Comparison of ENCODE assay signal across 16 cellular contexts in genomic region chr19:49657493-49658138, GRCh38. TPM values are rescaled to one million over a fixed set of nuclear protein-coding genes. Genes with fewer than 3 reads are reported as not detected.
DNase-seq lines count a peak whose midpoint lies in the region; ATAC-seq and TF ChIP-seq lines count a peak whose summit lies in the region.
"Had no signal": no experiment of that assay in that cellular context is flagged by ENCODE, and none has a peak within 500 bp of the region (broad histone marks: within the 10 kb centered on the region; RNA-seq: fewer than 3 reads in every experiment).

No MANE protein-coding gene starts in this region.

- H3K9me3 ChIP-seq in H9 (ENCODE audit: control insufficient read depth, low read depth, low read length): no peaks in the 10 kb centered on the region
- H3K9me3 ChIP-seq: Peyer's patch had no signal

- no peak overlapping the region for H3K56ac ChIP-seq in H9 (ENCODE audit: insufficient read length, low read depth, low read length)

- no peak overlapping the region for H3K4me3 Mint-ChIP-seq in activated naive CD4-positive, alpha-beta T cell treated with anti-CD3 and anti-CD28 coated beads, Interleukin-2, amount 50 U/mL, for 24 hours
- no peak overlapping the region; a peak in 1 of 5 replicates for H3K4me3 Mint-ChIP-seq in H9
- H3K4me3 Mint-ChIP-seq in dendritic cell treated with granulocyte-macrophage colony-stimulating factor and Interleukin-4, amounts not matched to agents 40 ng/mL and 50 ng/mL, for 4 days: no peak overlapping the region
- H3K4me3 Mint-ChIP-seq in stimulated activated effector memory CD8-positive, alpha-beta T cell treated with anti-CD3 and anti-CD28 coated beads, Interleukin-12 subunit alpha, Interleukin-12 subunit beta, amount 100 ng/mL, for 72 hours: no peak overlapping the region
- no peak overlapping the region for H3K4me3 Mint-ChIP-seq in activated T-helper 17 cell treated with anti-CD3 and anti-CD28 coated beads, Interleukin-2, amount 50 U/mL, for 72 hours

- no peak overlapping the region for H3K23ac ChIP-seq in H9 (ENCODE audit: insufficient read length, low read depth, low read length)

- H3K27me3 ChIP-seq in H9 (ENCODE audit: insufficient read depth, low read length): no peaks in the 10 kb centered on the region
- H3K27me3 ChIP-seq: Peyer's patch had no signal

- WGBS in H9 (ENCODE audit: extremely low coverage, insufficient read length, low lambda C conversion rate): no CpG with 5 or more reads among the region's 22 CpGs

- no peaks in the 10 kb centered on the region for H3K9me3 Mint-ChIP-seq in activated naive CD4-positive, alpha-beta T cell treated with anti-CD3 and anti-CD28 coated beads, Interleukin-2, amount 50 U/mL, for 24 hours
- H3K9me3 Mint-ChIP-seq in activated naive CD4-positive, alpha-beta T cell treated with anti-CD3 and anti-CD28 coated beads, Interleukin-2, amount 50 U/mL, for 72 hours: no peaks in the 10 kb centered on the region
- peaks cover 7% of the 10 kb centered on the region in 2 experiments; a peak in 4 of 5 replicates for H3K9me3 Mint-ChIP-seq in H9
- H3K9me3 Mint-ChIP-seq in dendritic cell treated with granulocyte-macrophage colony-stimulating factor and Interleukin-4, amounts not matched to agents 40 ng/mL and 50 ng/mL, for 4 days: no peaks in the 10 kb centered on the region
- no peaks in the 10 kb centered on the region for H3K9me3 Mint-ChIP-seq in stimulated activated effector memory CD8-positive, alpha-beta T cell treated with anti-CD3 and anti-CD28 coated beads, Interleukin-12 subunit alpha, Interleukin-12 subunit beta, amount 100 ng/mL, for 72 hours
- H3K9me3 Mint-ChIP-seq in activated T-helper 17 cell treated with anti-CD3 and anti-CD28 coated beads, Interleukin-2, amount 50 U/mL, for 72 hours: no peaks in the 10 kb centered on the region

- DNase-seq in activated naive CD4-positive, alpha-beta T cell treated with anti-CD3 and anti-CD28 coated beads, Interleukin-2, amount 50 U/mL, for 72 hours (ENCODE audit: low spot score in 2 of 2): no peak
- no peak for DNase-seq in H9
- DNase-seq in stimulated activated effector memory CD8-positive, alpha-beta T cell treated with anti-CD3 and anti-CD28 coated beads, Interleukin-12 subunit alpha, Interleukin-12 subunit beta, amount 100 ng/mL, for 72 hours (ENCODE audit: low spot score in 2 of 2): no peak
- no peak for DNase-seq in GM20000 (ENCODE audit: low spot score)
- no peak for DNase-seq in amniotic stem cell (lab: John Stamatoyannopoulos, UW)
- DNase-seq: DMS79 treated with DMSO at 0.1 percent for 48 hours, Kasumi-1, NCI-H1930, NCI-H2171, NCI-H510A, Peyer's patch, SIG-M5 had no signal

- no peak overlapping the region for H3K4me2 ChIP-seq in H9 (ENCODE audit: insufficient read depth, insufficient read length, low read length)

- no peaks in the 10 kb centered on the region for H3K79me2 ChIP-seq in H9 (ENCODE audit: insufficient read depth, low read length)

- H3K18ac ChIP-seq in H9 (ENCODE audit: insufficient read length, low read depth, low read length): no peak overlapping the region

- H3T11ph ChIP-seq in H9 (ENCODE audit: low read length): no peak overlapping the region

- peaks cover 5% of the 10 kb centered on the region for H3K36me3 Mint-ChIP-seq in activated naive CD4-positive, alpha-beta T cell treated with anti-CD3 and anti-CD28 coated beads, Interleukin-2, amount 50 U/mL, for 24 hours
- H3K36me3 Mint-ChIP-seq in activated naive CD4-positive, alpha-beta T cell treated with anti-CD3 and anti-CD28 coated beads, Interleukin-2, amount 50 U/mL, for 72 hours: peaks cover 0 to 6% of the 10 kb centered on the region in 2 donors
- H3K36me3 Mint-ChIP-seq in H9 (ENCODE audit: insufficient read depth in 1 of 3, low read depth in 3 of 3): peaks cover 53 to 91% (median 90%) of the 10 kb centered on the region in 3 experiments
- peaks cover 100% of the 10 kb centered on the region for H3K36me3 Mint-ChIP-seq in dendritic cell treated with granulocyte-macrophage colony-stimulating factor and Interleukin-4, amounts not matched to agents 40 ng/mL and 50 ng/mL, for 4 days (ENCODE audit: low read depth)
- H3K36me3 Mint-ChIP-seq in stimulated activated effector memory CD8-positive, alpha-beta T cell treated with anti-CD3 and anti-CD28 coated beads, Interleukin-12 subunit alpha, Interleukin-12 subunit beta, amount 100 ng/mL, for 72 hours: peaks cover 87% of the 10 kb centered on the region
- peaks cover 87% of the 10 kb centered on the region for H3K36me3 Mint-ChIP-seq in activated T-helper 17 cell treated with anti-CD3 and anti-CD28 coated beads, Interleukin-2, amount 50 U/mL, for 72 hours (ENCODE audit: low read depth)

- peaks cover 12% of the 10 kb centered on the region for H3K4me1 Mint-ChIP-seq in activated naive CD4-positive, alpha-beta T cell treated with anti-CD3 and anti-CD28 coated beads, Interleukin-2, amount 50 U/mL, for 24 hours
- H3K4me1 Mint-ChIP-seq in H9: peaks cover 19 to 22% of the 10 kb centered on the region in 2 experiments
- H3K4me1 Mint-ChIP-seq in dendritic cell treated with granulocyte-macrophage colony-stimulating factor and Interleukin-4, amounts not matched to agents 40 ng/mL and 50 ng/mL, for 4 days (ENCODE audit: low read depth): peaks cover 6% of the 10 kb centered on the region
- H3K4me1 Mint-ChIP-seq in stimulated activated effector memory CD8-positive, alpha-beta T cell treated with anti-CD3 and anti-CD28 coated beads, Interleukin-12 subunit alpha, Interleukin-12 subunit beta, amount 100 ng/mL, for 72 hours: peaks cover 5% of the 10 kb centered on the region
- H3K4me1 Mint-ChIP-seq in activated T-helper 17 cell treated with anti-CD3 and anti-CD28 coated beads, Interleukin-2, amount 50 U/mL, for 72 hours: no peaks in the 10 kb centered on the region

- no peak overlapping the region for H2BK5ac ChIP-seq in H9 (ENCODE audit: insufficient read length, low read length)

- TF ChIP-seq CTCF in H9 (conservative IDR thresholded peaks at IDR 0.05) (no peak), GM20000 (IDR thresholded peaks at IDR 0.05; ENCODE audit: extremely low read depth, missing control alignments) (no peak)

- no peaks in the 10 kb centered on the region for H3K79me1 ChIP-seq in H9 (ENCODE audit: insufficient read depth, low read depth, low read length, poor library complexity, severe bottlenecking)

- H3K27ac Mint-ChIP-seq in activated naive CD4-positive, alpha-beta T cell treated with anti-CD3 and anti-CD28 coated beads, Interleukin-2, amount 50 U/mL, for 24 hours: peak overlapping the region; percentile 62
- peak overlapping the region in 1 of 2 donors; percentile 86 for H3K27ac Mint-ChIP-seq in activated naive CD4-positive, alpha-beta T cell treated with anti-CD3 and anti-CD28 coated beads, Interleukin-2, amount 50 U/mL, for 72 hours
- H3K27ac Mint-ChIP-seq in H9: peak overlapping the region in 2 of 3 experiments; percentile 53 to 92; a peak in 3 of 7 replicates
- H3K27ac Mint-ChIP-seq in dendritic cell treated with granulocyte-macrophage colony-stimulating factor and Interleukin-4, amounts not matched to agents 40 ng/mL and 50 ng/mL, for 4 days: peak overlapping the region; percentile 6
- H3K27ac Mint-ChIP-seq in stimulated activated effector memory CD8-positive, alpha-beta T cell treated with anti-CD3 and anti-CD28 coated beads, Interleukin-12 subunit alpha, Interleukin-12 subunit beta, amount 100 ng/mL, for 72 hours: peak overlapping the region; percentile 90
- no peak overlapping the region for H3K27ac Mint-ChIP-seq in activated T-helper 17 cell treated with anti-CD3 and anti-CD28 coated beads, Interleukin-2, amount 50 U/mL, for 72 hours

- H3K14ac ChIP-seq in H9 (ENCODE audit: insufficient read depth, low read length): no peak overlapping the region

- no peak overlapping the region for H2BK120ac ChIP-seq in H9 (ENCODE audit: low read depth, low read length, poor library complexity, severe bottlenecking)

- H2AFZ ChIP-seq in H9 (ENCODE audit: low read length): no peak overlapping the region

- no peak overlapping the region for H2BK12ac ChIP-seq in H9 (ENCODE audit: insufficient read length, low read depth, low read length)

- H2BK20ac ChIP-seq in H9 (ENCODE audit: low read depth, low read length, poor library complexity, severe bottlenecking): no peak overlapping the region

- H3K27me3 Mint-ChIP-seq in activated naive CD4-positive, alpha-beta T cell treated with anti-CD3 and anti-CD28 coated beads, Interleukin-2, amount 50 U/mL, for 24 hours: no peaks in the 10 kb centered on the region
- no peaks in the 10 kb centered on the region for H3K27me3 Mint-ChIP-seq in H9 (ENCODE audit: low read depth)
- H3K27me3 Mint-ChIP-seq in dendritic cell treated with granulocyte-macrophage colony-stimulating factor and Interleukin-4, amounts not matched to agents 40 ng/mL and 50 ng/mL, for 4 days: no peaks in the 10 kb centered on the region
- H3K27me3 Mint-ChIP-seq in activated T-helper 17 cell treated with anti-CD3 and anti-CD28 coated beads, Interleukin-2, amount 50 U/mL, for 72 hours: no peaks in the 10 kb centered on the region

- no peak overlapping the region for H4K91ac ChIP-seq in H9 (ENCODE audit: insufficient read length, low read depth, low read length)

- H3K9ac ChIP-seq in H9 (ENCODE audit: extremely low read depth, insufficient read length, low read length): no peak overlapping the region

- no peak overlapping the region for H2BK15ac ChIP-seq in H9 (ENCODE audit: low read depth, low read length)

- no peak overlapping the region for H4K8ac ChIP-seq in H9 (replicated peaks; ENCODE audit: insufficient read length, low read depth, low read length)

- no peak overlapping the region for H3K27ac ChIP-seq in H9 (ENCODE audit: insufficient read length, low read depth, low read length)
- H3K27ac ChIP-seq: C4-2B, Peyer's patch had no signal

- H2AK5ac ChIP-seq in H9 (ENCODE audit: insufficient read length, low read length): no peak overlapping the region

- H3K4me1 ChIP-seq in H9 (ENCODE audit: insufficient read depth, low read length): no peaks in the 10 kb centered on the region
- H3K4me1 ChIP-seq: Peyer's patch had no signal

- H3K23me2 ChIP-seq in H9 (ENCODE audit: insufficient read length, low read depth, low read length, poor library complexity, severe bottlenecking): no peaks in the 10 kb centered on the region

- no peak overlapping the region for H4K5ac ChIP-seq in H9 (ENCODE audit: insufficient read length, low read depth, low read length)

- intact Hi-C loops in dendritic cell treated with granulocyte-macrophage colony-stimulating factor and Interleukin-4, amounts not matched to agents 40 ng/mL and 50 ng/mL, for 4 days (cut with micrococcal nuclease): no loop called here

- H3K4ac ChIP-seq in H9 (ENCODE audit: low read depth, low read length): no peak overlapping the region

- ATAC-seq in activated naive CD4-positive, alpha-beta T cell treated with anti-CD3 and anti-CD28 coated beads, Interleukin-2, amount 50 U/mL, for 72 hours: no peak
- no peak for ATAC-seq in stimulated activated effector memory CD8-positive, alpha-beta T cell treated with anti-CD3 and anti-CD28 coated beads, Interleukin-12 subunit alpha, Interleukin-12 subunit beta, amount 100 ng/mL, for 72 hours
- no peak for ATAC-seq in activated T-helper 17 cell treated with anti-CD3 and anti-CD28 coated beads, Interleukin-2, amount 50 U/mL, for 72 hours (replicated peaks)

- H4K20me1 ChIP-seq in H9 (ENCODE audit: control insufficient read depth, insufficient read depth, insufficient read length): no peaks in the 10 kb centered on the region

RNA-seq across cellular contexts. Expression of gene IRF3, which starts 8.0 kb away (rescaled TPM):
- total RNA-seq in activated naive CD4-positive, alpha-beta T cell treated with anti-CD3 and anti-CD28 coated beads, Interleukin-2, amount 50 U/mL, for 72 hours: 100 to 1,000 TPM; 135 to 202 TPM
- 185 and 205 TPM in 2 replicates for total RNA-seq in H9 (2021)
- 100 to 1,000 TPM; 150 to 218 TPM for total RNA-seq in activated T-helper 17 cell treated with anti-CD3 and anti-CD28 coated beads, Interleukin-2, amount 50 U/mL, for 72 hours

RNA-seq across cellular contexts. Expression of gene BCL2L12, which starts 8.1 kb away (rescaled TPM):
- 10 to 100 TPM; 69.6 to 93.4 TPM for total RNA-seq in activated naive CD4-positive, alpha-beta T cell treated with anti-CD3 and anti-CD28 coated beads, Interleukin-2, amount 50 U/mL, for 72 hours
- 145 and 154 TPM in 2 replicates for total RNA-seq in H9 (2021)
- 10 to 100 TPM; 61.1 to 80.5 TPM for total RNA-seq in activated T-helper 17 cell treated with anti-CD3 and anti-CD28 coated beads, Interleukin-2, amount 50 U/mL, for 72 hours

RNA-seq across cellular contexts. Expression of gene SCAF1, which starts 15.6 kb away (rescaled TPM):
- total RNA-seq in activated naive CD4-positive, alpha-beta T cell treated with anti-CD3 and anti-CD28 coated beads, Interleukin-2, amount 50 U/mL, for 72 hours: 10 to 100 TPM; 49.8 to 57.4 TPM
- 85.3 and 86.4 TPM in 2 replicates for total RNA-seq in H9 (2021)
- total RNA-seq in activated T-helper 17 cell treated with anti-CD3 and anti-CD28 coated beads, Interleukin-2, amount 50 U/mL, for 72 hours: 10 to 100 TPM; 53.8 to 60.5 TPM

RNA-seq across cellular contexts. Expression of gene RRAS, which starts 17.7 kb away (rescaled TPM):
- 10 to 100 TPM in 1 of 2 donors, 1 to 10 TPM in 1; 6.0 to 12.9 TPM for total RNA-seq in activated naive CD4-positive, alpha-beta T cell treated with anti-CD3 and anti-CD28 coated beads, Interleukin-2, amount 50 U/mL, for 72 hours
- total RNA-seq in H9 (2021): 8.3 and 9.9 TPM in 2 replicates
- total RNA-seq in activated T-helper 17 cell treated with anti-CD3 and anti-CD28 coated beads, Interleukin-2, amount 50 U/mL, for 72 hours: 10 to 100 TPM in 1 of 2 donors, 1 to 10 TPM in 1; 7.6 to 14.3 TPM

RNA-seq across cellular contexts. Expression of gene PRMT1, which starts 19.5 kb away (rescaled TPM):
- total RNA-seq in activated naive CD4-positive, alpha-beta T cell treated with anti-CD3 and anti-CD28 coated beads, Interleukin-2, amount 50 U/mL, for 72 hours: 100 to 1,000 TPM; 248 to 309 TPM
- 504 and 505 TPM in 2 replicates for total RNA-seq in H9 (2021)
- 100 to 1,000 TPM; 183 to 345 TPM for total RNA-seq in activated T-helper 17 cell treated with anti-CD3 and anti-CD28 coated beads, Interleukin-2, amount 50 U/mL, for 72 hours
